In the genomic region with DNA sequence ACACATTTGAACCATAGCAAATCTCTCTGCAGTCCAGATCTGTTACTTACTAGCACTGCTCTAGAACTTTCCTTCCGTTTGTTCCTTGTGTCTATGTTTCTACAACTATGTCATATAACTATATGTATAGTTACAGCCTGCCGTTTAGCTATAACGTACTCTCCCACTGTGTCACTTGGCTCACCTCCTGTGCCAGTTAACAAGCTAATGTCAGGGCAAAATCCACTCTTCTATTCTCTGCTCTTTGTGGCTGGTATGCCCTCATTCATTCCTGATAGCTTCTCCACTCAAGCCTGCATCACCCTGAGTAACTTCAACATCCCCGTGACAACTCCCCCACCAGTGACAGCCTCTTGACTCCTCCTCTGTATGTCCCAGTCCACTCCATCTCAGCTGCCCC, we compare ENCODE assay signal across 7 cellular contexts.
"Had no signal": no experiment of that assay in that cellular context is flagged by ENCODE, and none has a peak within 500 bp of the region (broad histone marks: within the 10 kb centered on the region; RNA-seq: fewer than 3 reads in every experiment).

No MANE protein-coding gene starts in this region.

- H3K27ac ChIP-seq: HL-60 had no signal

- H3K4me3 Mint-ChIP-seq: GM23338, H9, IgD-negative memory B cell had no signal

- ATAC-seq: GM23338, HepG2 had no signal

- H3K27ac Mint-ChIP-seq: GM23338, H9, IgD-negative memory B cell had no signal

- H3K4me3 ChIP-seq: GM23338 had no signal

- DNase-seq: H9, HCEC 1CT, KBM-7 had no signal

- H3K9me3 Mint-ChIP-seq: GM23338, H9 had no signal
